Comparison of ENCODE assay signal across 8 cellular contexts in genomic region chr13:102401755-102402154, GRCh38. TPM values are rescaled to one million over a fixed set of nuclear protein-coding genes. Genes with fewer than 3 reads are reported as not detected.
A peak's percentile ranks its signal among the peaks of the same experiment; 100 is the strongest.
DNase-seq lines count a peak whose midpoint lies in the region; ATAC-seq and TF ChIP-seq lines count a peak whose summit lies in the region.

Gene FGF14 (minus strand): TSS chr13:102402048.

- no peaks in the 10 kb centered on the region for H3K9me3 ChIP-seq in heart right ventricle

- H3K27me3 ChIP-seq in GM06990 (replicated peaks; ENCODE audit: control insufficient read depth, insufficient read depth, low read length) (no peaks in the 10 kb centered on the region; the same call in none of the 2 replicates), heart right ventricle (peaks cover 0 to 57% (median 25%) of the 10 kb centered on the region in 7 donors), rectal smooth muscle tissue (ENCODE audit: control insufficient read depth, insufficient read depth, low read length) (no peaks in the 10 kb centered on the region)

- TF ChIP-seq CTCF in GM06990 (IDR thresholded peaks at IDR 0.05; ENCODE audit: insufficient read depth, low read length, poor library complexity, severe bottlenecking) (no peak), heart right ventricle (IDR thresholded peaks at IDR 0.05) (no peak)

- H3K9ac ChIP-seq in rectal smooth muscle tissue (ENCODE audit: low read length) = no peak within 1 kb of the TSS

- H3K36me3 Mint-ChIP-seq in activated CD4-positive, alpha-beta memory T cell treated with anti-CD3 and anti-CD28 coated beads, Interleukin-2, amount 10 ng/mL, durations not matched to agents 7 days and 5 days (ENCODE audit: low read depth) = no peaks in the 10 kb centered on the region

- no peak within 1 kb of the TSS for H3K27ac Mint-ChIP-seq in activated CD4-positive, alpha-beta memory T cell treated with anti-CD3 and anti-CD28 coated beads, Interleukin-2, amount 10 ng/mL, durations not matched to agents 7 days and 5 days

- 7 to 15% methylated on average over 5 of the region's 5 CpGs for WGBS in heart right ventricle, 2 donors

- H3K27ac ChIP-seq in heart right ventricle (peak within 1 kb of the TSS in 5 of 10 donors; percentile 11 to 52 (median 29)), rectal smooth muscle tissue (ENCODE audit: low read depth, low read length) (no peak within 1 kb of the TSS)

- no peaks in the 10 kb centered on the region for H3K36me3 ChIP-seq in GM06990 (ENCODE audit: control insufficient read depth, insufficient read depth, low read length)
- H3K36me3 ChIP-seq in heart right ventricle = no peaks in the 10 kb centered on the region
- no peaks in the 10 kb centered on the region for H3K36me3 ChIP-seq in rectal smooth muscle tissue (ENCODE audit: control insufficient read depth, insufficient read depth, low read length)

- CTCF ChIA-PET in activated CD4-positive, alpha-beta memory T cell treated with anti-CD3 and anti-CD28 coated beads, Interleukin-2, amount 10 ng/mL, durations not matched to agents 7 days and 5 days (lab: Charles Lee) = no interaction called here

- POLR2A ChIA-PET in activated CD4-positive, alpha-beta memory T cell treated with anti-CD3 and anti-CD28 coated beads, Interleukin-2, amount 10 ng/mL, durations not matched to agents 7 days and 5 days (lab: Charles Lee) = no interaction called here

- DNase-seq in GM06990 (ENCODE audit: extremely low read depth, insufficient read length) (no peak), heart right ventricle (no peak), EL (no peak), 8988T (no peak), COR-L47 (lab: John Stamatoyannopoulos, UW) (no peak)
- DNase-seq in activated CD4-positive, alpha-beta memory T cell treated with anti-CD3 and anti-CD28 coated beads, Interleukin-2, amount 10 ng/mL, durations not matched to agents 7 days and 5 days = no peak

- peak within 1 kb of the TSS; percentile 20; the same call in 1 of the 2 replicates for H3K4me3 ChIP-seq in GM06990 (replicated peaks; ENCODE audit: low read depth, low read length)
- peak within 1 kb of the TSS; percentile 31 to 67 (median 61) for H3K4me3 ChIP-seq in heart right ventricle
- H3K4me3 ChIP-seq in rectal smooth muscle tissue (ENCODE audit: low read length) = peak within 1 kb of the TSS; percentile 69

- no peaks in the 10 kb centered on the region for H3K9me3 Mint-ChIP-seq in activated CD4-positive, alpha-beta memory T cell treated with anti-CD3 and anti-CD28 coated beads, Interleukin-2, amount 10 ng/mL, durations not matched to agents 7 days and 5 days

- H3K4me1 ChIP-seq in heart right ventricle (peaks cover 0 to 23% (median 5%) of the 10 kb centered on the region in 9 donors), rectal smooth muscle tissue (ENCODE audit: control insufficient read depth, insufficient read depth, low read length) (no peaks in the 10 kb centered on the region)

- intact Hi-C loops in heart right ventricle (cut with DNase I) = loop anchor here in 2 of 10 donors (5.0 to 10.0 kb wide), 2 partner anchors 53 to 309 kb away; no protein-coding TSS in a partner anchor

- H3K27me3 Mint-ChIP-seq in activated CD4-positive, alpha-beta memory T cell treated with anti-CD3 and anti-CD28 coated beads, Interleukin-2, amount 10 ng/mL, durations not matched to agents 7 days and 5 days = peaks cover 50% of the 10 kb centered on the region

- peak within 1 kb of the TSS; percentile 60 for H3K4me3 Mint-ChIP-seq in activated CD4-positive, alpha-beta memory T cell treated with anti-CD3 and anti-CD28 coated beads, Interleukin-2, amount 10 ng/mL, durations not matched to agents 7 days and 5 days

- H3K4me1 Mint-ChIP-seq in activated CD4-positive, alpha-beta memory T cell treated with anti-CD3 and anti-CD28 coated beads, Interleukin-2, amount 10 ng/mL, durations not matched to agents 7 days and 5 days = peaks cover 28% of the 10 kb centered on the region

- ATAC-seq in heart right ventricle (peak in 1 of 8 donors; percentile 9), GM21390 (IDR thresholded peaks at IDR 0.05; ENCODE audit: unreplicated experiment) (no peak)

RNA-seq across cellular contexts. Expression of gene FGF14, which starts in this region (rescaled TPM):
- not detected for total RNA-seq in activated CD4-positive, alpha-beta memory T cell treated with anti-CD3 and anti-CD28 coated beads, Interleukin-2, amount 10 ng/mL, durations not matched to agents 7 days and 5 days
- total RNA-seq in heart right ventricle = 1 to 10 TPM; 2.8 to 7.8 (median 5.9) TPM
- under 1 TPM; 0.20 to 0.29 TPM for polyA plus RNA-seq in heart right ventricle
